8 cellular contexts compared by ENCODE assay signal in the genomic region with DNA sequence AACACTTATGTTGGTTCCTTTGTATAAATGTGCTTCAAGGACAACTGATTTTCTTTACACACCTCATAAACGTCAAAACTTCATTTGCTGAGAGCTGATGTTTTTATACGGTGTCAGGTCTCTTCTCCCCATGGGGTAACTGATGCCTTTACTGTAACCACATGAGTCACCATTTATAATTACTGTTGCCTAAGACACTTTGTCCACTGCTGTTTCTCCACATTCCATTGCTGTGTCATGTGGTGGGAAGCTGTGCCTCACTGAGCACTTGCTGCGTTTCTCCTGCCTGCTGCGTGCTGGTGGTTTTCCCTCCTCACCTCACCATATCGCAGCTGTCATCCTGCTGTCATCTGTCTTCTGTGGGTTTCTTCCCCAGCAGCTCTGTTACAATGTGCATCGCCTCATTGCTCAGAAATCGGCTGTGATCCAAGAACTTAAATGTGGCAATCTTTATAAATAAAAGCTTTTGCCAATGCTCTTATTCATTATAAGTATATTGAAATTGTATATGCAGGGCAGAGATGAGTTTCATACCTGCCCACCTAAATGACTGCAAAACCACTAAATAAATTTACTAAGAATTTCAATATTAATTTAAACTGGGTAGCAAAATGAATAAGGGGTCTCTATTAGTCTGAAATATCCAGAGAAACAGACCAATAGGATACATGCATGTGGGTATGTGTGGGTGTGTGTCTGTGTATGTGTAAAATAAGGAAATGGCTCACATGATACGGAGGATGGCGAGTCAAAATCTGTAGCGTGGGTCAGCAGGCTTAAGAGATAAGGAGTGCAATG.
DNase-seq lines count a peak whose midpoint lies in the region; ATAC-seq and TF ChIP-seq lines count a peak whose summit lies in the region.

No MANE protein-coding gene starts in this region.

- H3K27me3 ChIP-seq in DND-41 (ENCODE audit: insufficient read depth, low read length, poor library complexity) (no peaks in the 10 kb centered on the region), left lung (no peaks in the 10 kb centered on the region), ascending aorta (no peaks in the 10 kb centered on the region)

- H3K4me2 ChIP-seq in DND-41 (ENCODE audit: insufficient read depth, low read length): no peak overlapping the region

- H3K4me1 ChIP-seq in DND-41 (ENCODE audit: insufficient read depth, low read length): no peaks in the 10 kb centered on the region
- H3K4me1 ChIP-seq in left lung: no peaks in the 10 kb centered on the region
- H3K4me1 ChIP-seq in ascending aorta: no peaks in the 10 kb centered on the region

- ATAC-seq in DND-41 (ENCODE audit: insufficient read depth, low read depth) (peak; percentile 63), left lung (peak; percentile 76), GM21717 (IDR thresholded peaks at IDR 0.05; ENCODE audit: unreplicated experiment) (no peak)

- no peaks in the 10 kb centered on the region for H3K36me3 ChIP-seq in DND-41 (ENCODE audit: insufficient read depth, low read length)
- no peaks in the 10 kb centered on the region for H3K36me3 ChIP-seq in left lung
- H3K36me3 ChIP-seq in ascending aorta: no peaks in the 10 kb centered on the region

- H3K9me3 ChIP-seq in DND-41 (ENCODE audit: insufficient read depth, low read length, severe bottlenecking) (no peaks in the 10 kb centered on the region), left lung (no peaks in the 10 kb centered on the region), ascending aorta (no peaks in the 10 kb centered on the region)

- intact Hi-C loops in left lung (cut with DNase I): no loop called here
- intact Hi-C loops in ascending aorta (cut with DNase I): no loop called here

- peak; percentile 13 for DNase-seq in DND-41
- DNase-seq in Kasumi-1 (lab: John Stamatoyannopoulos, UW): peak; percentile 83 to 84
- peak; percentile 72 for DNase-seq in UCSD-AML1 (lab: John Stamatoyannopoulos, UW; ENCODE audit: unreplicated experiment)
- DNase-seq in left lung: no peak
- DNase-seq in RPMI8226: no peak
- no peak for DNase-seq in ascending aorta (ENCODE audit: low spot score in 2 of 2)
- DNase-seq in stimulated activated CD4-positive, alpha-beta T cell treated with anti-CD3 and anti-CD28 coated beads, Interleukin-2, amount 100 ng/mL, for 24 hours: no peak

- TF ChIP-seq CTCF in DND-41 (IDR thresholded peaks at IDR 0.05; ENCODE audit: borderline replicate concordance, extremely low read depth, low read length, poor library complexity, severe bottlenecking) (no peak), left lung (IDR thresholded peaks at IDR 0.05) (no peak), ascending aorta (IDR thresholded peaks at IDR 0.05) (no peak)

- H3K27ac ChIP-seq in DND-41 (ENCODE audit: low read length) (no peak overlapping the region), left lung (no peak overlapping the region), ascending aorta (no peak overlapping the region)

- H4K20me1 ChIP-seq in DND-41 (ENCODE audit: insufficient read depth, low read length): no peaks in the 10 kb centered on the region

- H3K4me3 ChIP-seq in DND-41 (ENCODE audit: low read depth in 1 of 2, low read length in 2 of 2) (no peak overlapping the region), left lung (no peak overlapping the region), ascending aorta (no peak overlapping the region)

- H3K79me2 ChIP-seq in DND-41 (ENCODE audit: insufficient read depth, low read length): no peaks in the 10 kb centered on the region

- no peak overlapping the region for H2AFZ ChIP-seq in DND-41 (ENCODE audit: low read depth, low read length)

- H3K9ac ChIP-seq in DND-41 (ENCODE audit: low read depth, low read length): no peak overlapping the region

Comparison
In these comparisons a context has a peak if more than half of its experiments do, and no peak if none do; other contexts are left out.
1. DNase-seq: peak in DND-41 (single experiment), Kasumi-1 (2 of 2) and UCSD-AML1 (single experiment); none in left lung (0 of 2), RPMI8226 (single experiment), ascending aorta (0 of 2) and stimulated activated CD4-positive, alpha-beta T cell treated with anti-CD3 and anti-CD28 coated beads, Interleukin-2, amount 100 ng/mL, for 24 hours (0 of 2).